ENCODE assay signal across 9 cellular contexts in the genomic region with DNA sequence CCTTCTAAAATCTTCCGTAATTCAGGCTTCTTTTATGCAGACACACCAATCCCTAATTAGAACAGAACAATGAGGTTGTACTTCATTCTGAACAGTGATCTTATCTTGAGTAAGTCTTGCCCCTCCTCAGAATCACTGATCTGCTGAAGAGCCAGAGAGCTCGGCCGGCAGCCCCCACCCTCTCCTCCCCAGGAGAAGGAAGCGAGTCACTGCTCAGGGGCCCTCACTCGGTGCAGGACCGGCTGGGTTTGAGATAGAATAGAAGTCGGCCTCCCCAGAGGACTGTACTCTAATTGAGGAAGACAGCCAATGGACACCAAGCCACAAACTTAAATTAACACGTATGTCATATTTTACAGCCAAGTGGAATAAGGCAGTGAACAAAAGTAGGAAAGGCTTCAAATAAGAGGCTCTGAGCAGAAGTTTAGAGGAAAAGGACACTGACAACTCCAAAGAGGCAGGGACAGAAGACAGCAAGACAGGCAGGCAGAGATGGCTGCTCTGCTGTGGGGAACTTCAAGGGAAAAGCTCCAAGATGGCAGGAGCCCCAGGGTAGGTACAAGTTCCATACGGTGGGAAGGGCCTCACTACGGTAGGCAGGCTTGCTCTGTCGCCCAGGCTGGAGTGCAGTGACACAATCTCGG. TPM values are rescaled to one million over a fixed set of nuclear protein-coding genes. Genes with fewer than 3 reads are reported as not detected.
DNase-seq lines count a peak whose midpoint lies in the region; ATAC-seq and TF ChIP-seq lines count a peak whose summit lies in the region.
"Had no signal": no experiment of that assay in that cellular context is flagged by ENCODE, and none has a peak within 500 bp of the region (broad histone marks: within the 10 kb centered on the region; RNA-seq: fewer than 3 reads in every experiment).

No MANE protein-coding gene starts in this region.

- 0 out of 4 replicates have a peak overlapping the region, but pooled peaks of 1 of the 2 experiments have one; percentile 20 for H3K4me3 ChIP-seq in SK-N-SH (ENCODE audit: low read depth in 2 of 2, low read length in 1 of 2)
- H3K4me3 ChIP-seq in subcutaneous abdominal adipose tissue (ENCODE audit: low read depth in 1 of 5, low read length in 5 of 5) = peak overlapping the region in 3 of 5 donors; percentile 13 to 23 (median 21)
- H3K4me3 ChIP-seq in thyroid gland (replicated peaks in 1 of 3) = no peak overlapping the region
- H3K4me3 ChIP-seq: tibial artery had no signal

- ATAC-seq in Right ventricle myocardium inferior = peak; percentile 50
- peak; percentile 17 to 61 for ATAC-seq in left cardiac atrium

- no peak for TF ChIP-seq POLR2A in thyroid gland (IDR thresholded peaks at IDR 0.05)

- no peaks in the 10 kb centered on the region for H3K9me2 ChIP-seq in SK-N-SH

- H3K27ac ChIP-seq in SK-N-SH (ENCODE audit: low read depth in 2 of 2, low read length in 1 of 2) = peak overlapping the region in 1 of 2 experiments; percentile 48; a peak in 2 of 4 replicates
- H3K27ac ChIP-seq in subcutaneous abdominal adipose tissue (ENCODE audit: low read depth, low read length) = no peak overlapping the region
- peak overlapping the region in 1 of 3 donors; percentile 43 for H3K27ac ChIP-seq in thyroid gland
- H3K27ac ChIP-seq: tibial artery had no signal

- TF ChIP-seq EP300 in SK-N-SH (IDR thresholded peaks at IDR 0.05; ENCODE audit: borderline replicate concordance in 1 of 2, low read depth in 1 of 2, low read length in 1 of 2) = no peak

- no peak for TF ChIP-seq RAD21 in SK-N-SH (IDR thresholded peaks at IDR 0.05; ENCODE audit: low read length)

- H3K9me3 ChIP-seq in SK-N-SH = no peaks in the 10 kb centered on the region
- no peaks in the 10 kb centered on the region for H3K9me3 ChIP-seq in subcutaneous abdominal adipose tissue (ENCODE audit: control insufficient read depth in 5 of 5, low read length in 5 of 5)
- no peaks in the 10 kb centered on the region for H3K9me3 ChIP-seq in thyroid gland
- H3K9me3 ChIP-seq: tibial artery had no signal

- 45% methylated on average over 12 of the region's 12 CpGs for WGBS in SK-N-SH (ENCODE audit: low lambda C conversion rate)
- WGBS in thyroid gland, 2 donors = 41 to 48% methylated on average over 12 of the region's 12 CpGs

- CTCF ChIA-PET in SK-N-SH (lab: Yijun Ruan, JAX) = interaction anchor here (0.7 to 1.6 kb wide), 3 partner anchors 12 to 77 kb away, joined by 3 to 4 read pairs (median 4); no protein-coding TSS in a partner anchor

- H2AFZ ChIP-seq in SK-N-SH (ENCODE audit: low read depth) = no peak overlapping the region

- TF ChIP-seq CTCF in SK-N-SH (IDR thresholded peaks at IDR 0.05) (no peak), thyroid gland (IDR thresholded peaks at IDR 0.05) (no peak)

- peaks cover 6% of the 10 kb centered on the region for H3F3A ChIP-seq in SK-N-SH (replicated peaks; ENCODE audit: insufficient read depth)

- POLR2A ChIA-PET in SK-N-SH (lab: Yijun Ruan, JAX) = interaction anchor here (0.9 kb wide), 1 partner anchor 18 kb away, joined by 3 read pairs; no protein-coding TSS in a partner anchor

- peak overlapping the region; percentile 32; the same call in 1 of the 2 replicates for H3K4me2 ChIP-seq in SK-N-SH

- peaks cover 100% of the 10 kb centered on the region for H3K79me2 ChIP-seq in SK-N-SH (ENCODE audit: insufficient read depth)

- intact Hi-C loops in Right ventricle myocardium inferior (cut with DNase I) (no loop called here), cardiac septum (cut with DNase I) (loop anchor here (5.0 to 10.0 kb wide), 2 partner anchors 47 to 80 kb away; no protein-coding TSS in a partner anchor), left cardiac atrium (cut with DNase I) (no loop called here), thyroid gland (cut with DNase I) (loop anchor here (10.0 kb wide), 1 partner anchor 327 kb away; no protein-coding TSS in a partner anchor)

- H4K20me1 ChIP-seq in SK-N-SH (ENCODE audit: insufficient read depth) = peaks cover 100% of the 10 kb centered on the region

- DNase-seq in Right ventricle myocardium inferior (ENCODE audit: missing footprints) (peak; percentile 76), cardiac septum (ENCODE audit: low spot score) (no peak), SK-N-SH (no peak), left cardiac atrium (no peak), NCI-H526 (lab: John Stamatoyannopoulos, UW) (no peak), thyroid gland (no peak)
- no peak for DNase-seq in activated CD8-positive, alpha-beta memory T cell treated with anti-CD3 and anti-CD28 coated beads, Interleukin-2, amount 50 U/mL, for 4 hours
- DNase-seq: tibial artery had no signal

- H3K36me3 ChIP-seq in SK-N-SH (replicated peaks in 1 of 2; ENCODE audit: control insufficient read depth in 1 of 2, insufficient read depth in 2 of 2, low read length in 1 of 2) = no peaks in the 10 kb centered on the region
- no peaks in the 10 kb centered on the region for H3K36me3 ChIP-seq in subcutaneous abdominal adipose tissue (ENCODE audit: control insufficient read depth in 5 of 5, insufficient read depth in 5 of 5, low read length in 5 of 5)
- H3K36me3 ChIP-seq in thyroid gland = no peaks in the 10 kb centered on the region
- H3K36me3 ChIP-seq: tibial artery had no signal

- H3K4me1 ChIP-seq in SK-N-SH (ENCODE audit: control insufficient read depth in 1 of 2, insufficient read depth in 2 of 2, low read depth in 1 of 2, low read length in 1 of 2) = peaks cover 21 to 28% of the 10 kb centered on the region in 2 experiments; a peak in 3 of 4 replicates
- peaks cover 10 to 68% (median 66%) of the 10 kb centered on the region in 5 donors for H3K4me1 ChIP-seq in subcutaneous abdominal adipose tissue (ENCODE audit: control insufficient read depth in 5 of 5, insufficient read depth in 5 of 5, low read length in 5 of 5)
- peaks cover 45 to 69% of the 10 kb centered on the region in 2 donors for H3K4me1 ChIP-seq in thyroid gland

- H3K9ac ChIP-seq in SK-N-SH (no peak overlapping the region), subcutaneous abdominal adipose tissue (ENCODE audit: low read length in 5 of 5) (peak overlapping the region in 3 of 5 donors; percentile 15 to 44 (median 44))

- H3K27me3 ChIP-seq in SK-N-SH (ENCODE audit: insufficient read depth) (no peaks in the 10 kb centered on the region), subcutaneous abdominal adipose tissue (ENCODE audit: control insufficient read depth in 5 of 5, insufficient read depth in 4 of 5, low read length in 5 of 5) (no peaks in the 10 kb centered on the region), thyroid gland (no peaks in the 10 kb centered on the region)
- H3K27me3 ChIP-seq: tibial artery had no signal

TF ChIP-seq in SK-N-SH, 30 proteins besides CTCF, POLR2A, EP300 and RAD21 (continues in another document):
- TF ChIP-seq GABPA (IDR thresholded peaks at IDR 0.05; ENCODE audit: low read depth) = no peak
- TF ChIP-seq, protein P1, sequence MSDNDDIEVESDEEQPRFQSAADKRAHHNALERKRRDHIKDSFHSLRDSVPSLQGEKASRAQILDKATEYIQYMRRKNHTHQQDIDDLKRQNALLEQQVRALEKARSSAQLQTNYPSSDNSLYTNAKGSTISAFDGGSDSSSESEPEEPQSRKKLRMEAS (IDR thresholded peaks at IDR 0.05; ENCODE audit: low read depth) = 0 out of 2 replicates have a peak, but pooled peaks have one; percentile 36
- peak; percentile 54; the same call in 1 of the 2 replicates for TF ChIP-seq FOSL2 (IDR thresholded peaks at IDR 0.05; ENCODE audit: borderline replicate concordance, low read depth)
- TF ChIP-seq EZH2phosphoT487 (IDR thresholded peaks at IDR 0.05; ENCODE audit: borderline replicate concordance, low read depth) = no peak
- TF ChIP-seq, protein P2, sequence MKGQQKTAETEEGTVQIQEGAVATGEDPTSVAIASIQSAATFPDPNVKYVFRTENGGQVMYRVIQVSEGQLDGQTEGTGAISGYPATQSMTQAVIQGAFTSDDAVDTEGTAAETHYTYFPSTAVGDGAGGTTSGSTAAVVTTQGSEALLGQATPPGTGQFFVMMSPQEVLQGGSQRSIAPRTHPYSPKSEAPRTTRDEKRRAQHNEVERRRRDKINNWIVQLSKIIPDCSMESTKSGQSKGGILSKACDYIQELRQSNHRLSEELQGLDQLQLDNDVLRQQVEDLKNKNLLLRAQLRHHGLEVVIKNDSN (IDR thresholded peaks at IDR 0.05; ENCODE audit: borderline replicate concordance, low read depth) = no peak
- no peak for TF ChIP-seq FOXM1 (IDR thresholded peaks at IDR 0.05; ENCODE audit: low read depth)
- TF ChIP-seq, protein P3, sequence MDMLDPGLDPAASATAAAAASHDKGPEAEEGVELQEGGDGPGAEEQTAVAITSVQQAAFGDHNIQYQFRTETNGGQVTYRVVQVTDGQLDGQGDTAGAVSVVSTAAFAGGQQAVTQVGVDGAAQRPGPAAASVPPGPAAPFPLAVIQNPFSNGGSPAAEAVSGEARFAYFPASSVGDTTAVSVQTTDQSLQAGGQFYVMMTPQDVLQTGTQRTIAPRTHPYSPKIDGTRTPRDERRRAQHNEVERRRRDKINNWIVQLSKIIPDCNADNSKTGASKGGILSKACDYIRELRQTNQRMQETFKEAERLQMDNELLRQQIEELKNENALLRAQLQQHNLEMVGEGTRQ (IDR thresholded peaks at IDR 0.05; ENCODE audit: borderline replicate concordance, low read depth, low read length) = no peak
- no peak for TF ChIP-seq MEF2A (IDR thresholded peaks at IDR 0.05; ENCODE audit: borderline replicate concordance, low read depth)
- no peak for TF ChIP-seq MXI1 (IDR thresholded peaks at IDR 0.05; ENCODE audit: low read depth, low read length)
- TF ChIP-seq NFIC (IDR thresholded peaks at IDR 0.05; ENCODE audit: borderline replicate concordance) = no peak
- no peak for TF ChIP-seq POLR2AphosphoS5 (IDR thresholded peaks at IDR 0.05; ENCODE audit: low read depth, low read length)
- no peak for TF ChIP-seq RXRA (IDR thresholded peaks at IDR 0.05; ENCODE audit: borderline replicate concordance, low read depth)
- no peak for TF ChIP-seq CHD2 (IDR thresholded peaks at IDR 0.05; ENCODE audit: low read length, partially characterized antibody)
- no peak for TF ChIP-seq TAF1 (IDR thresholded peaks at IDR 0.05; ENCODE audit: borderline replicate concordance, low read depth, low read length)

RNA-seq across cellular contexts. Expression of a gene that starts 18.6 kb away (rescaled TPM):
- total RNA-seq in Right ventricle myocardium inferior = 38.0 TPM
- total RNA-seq in cardiac septum = 39.0 TPM
- 4.1 and 5.7 TPM in 2 replicates for polyA plus RNA-seq in SK-N-SH (2012; rRNA removed)
- 3.1 and 3.6 TPM in 2 replicates for polyA plus RNA-seq in SK-N-SH (2012; cell fraction: cytosol; rRNA removed)
- 14.2 and 14.6 TPM in 2 replicates for polyA plus RNA-seq in SK-N-SH (2012; cell fraction: nucleus; rRNA removed)
- 10 to 100 TPM; 39.0 to 39.3 TPM for total RNA-seq in left cardiac atrium
- 100 to 1,000 TPM in 1 of 4 donors, 10 to 100 TPM in 3; 52.5 to 157 (median 75.9) TPM for total RNA-seq in thyroid gland

Comparison
In these comparisons a context has a peak if more than half of its experiments do, and no peak if none do; other contexts are left out.
1. intact Hi-C loops: an anchor here in cardiac septum (5.0 to 10.0 kb wide) and thyroid gland (10.0 kb wide); none called in Right ventricle myocardium inferior and left cardiac atrium.
2. H3K4me3 ChIP-seq: peak in subcutaneous abdominal adipose tissue (3 of 5); none in thyroid gland (0 of 3).